In the genomic region with DNA sequence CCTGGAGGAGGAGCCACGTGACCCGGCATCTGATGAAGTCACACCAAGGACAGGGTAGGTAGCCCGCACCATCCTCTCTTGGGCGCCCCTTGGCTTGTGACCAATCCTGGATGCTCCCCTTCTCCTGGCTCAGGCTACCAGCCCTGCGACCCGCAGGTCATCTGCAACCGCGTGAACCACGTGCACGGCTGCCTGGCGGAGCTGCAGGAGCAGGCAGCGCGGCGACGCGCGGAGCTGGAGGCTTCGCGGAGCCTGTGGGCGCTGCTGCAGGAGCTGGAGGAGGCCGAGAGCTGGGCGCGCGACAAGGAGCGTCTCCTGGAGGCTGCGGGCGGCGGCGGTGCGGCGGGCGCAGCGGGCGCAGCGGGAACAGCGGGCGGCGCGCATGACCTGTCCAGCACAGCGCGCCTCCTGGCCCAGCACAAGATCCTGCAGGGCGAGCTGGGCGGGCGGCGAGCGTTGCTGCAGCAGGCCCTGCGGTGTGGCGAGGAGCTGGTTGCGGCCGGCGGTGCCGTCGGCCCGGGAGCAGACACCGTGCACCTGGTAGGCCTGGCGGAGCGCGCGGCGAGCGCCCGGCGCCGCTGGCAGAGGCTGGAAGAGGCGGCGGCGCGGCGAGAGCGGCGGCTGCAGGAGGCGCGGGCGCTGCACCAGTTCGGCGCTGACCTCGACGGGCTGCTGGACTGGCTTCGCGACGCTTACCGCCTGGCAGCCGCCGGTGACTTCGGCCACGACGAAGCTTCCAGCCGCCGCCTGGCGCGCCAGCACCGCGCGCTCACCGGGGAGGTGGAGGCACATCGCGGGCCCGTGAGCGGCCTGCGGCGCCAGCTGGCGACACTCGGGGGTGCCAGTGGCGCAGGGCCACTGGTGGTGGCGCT, we compare ENCODE assay signal across 13 cellular contexts. TPM values are rescaled to one million over a fixed set of nuclear protein-coding genes. Genes with fewer than 3 reads are reported as not detected.
DNase-seq lines count a peak whose midpoint lies in the region; ATAC-seq and TF ChIP-seq lines count a peak whose summit lies in the region.
"Had no signal": no experiment of that assay in that cellular context is flagged by ENCODE, and none has a peak within 500 bp of the region (broad histone marks: within the 10 kb centered on the region; RNA-seq: fewer than 3 reads in every experiment).

No MANE protein-coding gene starts in this region.

- H3K27me3 ChIP-seq in thoracic aorta (replicated peaks; ENCODE audit: insufficient read depth): no peaks in the 10 kb centered on the region

- peaks cover 4% of the 10 kb centered on the region for H3K36me3 Mint-ChIP-seq in activated naive CD4-positive, alpha-beta T cell treated with anti-CD3 and anti-CD28 coated beads, Interleukin-2, amount 50 U/mL, for 24 hours
- H3K36me3 Mint-ChIP-seq in activated naive CD4-positive, alpha-beta T cell treated with anti-CD3 and anti-CD28 coated beads for 36 hours (ENCODE audit: low read depth): no peaks in the 10 kb centered on the region

- no peak for DNase-seq in activated naive CD4-positive, alpha-beta T cell treated with anti-CD3 and anti-CD28 coated beads for 36 hours
- DNase-seq in astrocyte of the hippocampus (ENCODE audit: low read depth, low spot score): peak; percentile 64
- peak; percentile 69 for DNase-seq in iPS-NIHi7 (ENCODE audit: extremely low spot score)
- no peak for DNase-seq in thoracic aorta (ENCODE audit: low spot score)
- DNase-seq: activated naive CD4-positive, alpha-beta T cell; COR-L47; NCI-H2081 treated with DMSO at 0.1 percent for 48 hours; stimulated activated CD8-positive, alpha-beta memory T cell treated with anti-CD3 and anti-CD28 coated beads, Interleukin-4, amount 100 ng/mL, for 48 hours had no signal

- peaks cover 10% of the 10 kb centered on the region for H3K4me1 Mint-ChIP-seq in activated naive CD4-positive, alpha-beta T cell treated with anti-CD3 and anti-CD28 coated beads, Interleukin-2, amount 50 U/mL, for 24 hours
- peaks cover 12% of the 10 kb centered on the region for H3K4me1 Mint-ChIP-seq in activated naive CD4-positive, alpha-beta T cell treated with anti-CD3 and anti-CD28 coated beads for 36 hours (ENCODE audit: low read depth)

- no peaks in the 10 kb centered on the region for H3K9me3 Mint-ChIP-seq in activated naive CD4-positive, alpha-beta T cell treated with anti-CD3 and anti-CD28 coated beads, Interleukin-2, amount 50 U/mL, for 24 hours
- no peaks in the 10 kb centered on the region for H3K9me3 Mint-ChIP-seq in activated naive CD4-positive, alpha-beta T cell treated with anti-CD3 and anti-CD28 coated beads for 36 hours

- H3K27me3 Mint-ChIP-seq in activated naive CD4-positive, alpha-beta T cell treated with anti-CD3 and anti-CD28 coated beads, Interleukin-2, amount 50 U/mL, for 24 hours: peaks cover 28% of the 10 kb centered on the region
- H3K27me3 Mint-ChIP-seq in activated naive CD4-positive, alpha-beta T cell treated with anti-CD3 and anti-CD28 coated beads for 36 hours (ENCODE audit: low read depth): peaks cover 45% of the 10 kb centered on the region

- H3K27ac Mint-ChIP-seq in activated naive CD4-positive, alpha-beta T cell treated with anti-CD3 and anti-CD28 coated beads, Interleukin-2, amount 50 U/mL, for 24 hours: no peak overlapping the region
- H3K27ac Mint-ChIP-seq in activated naive CD4-positive, alpha-beta T cell treated with anti-CD3 and anti-CD28 coated beads for 36 hours: no peak overlapping the region

- H3K4me3 ChIP-seq in thoracic aorta: peak overlapping the region; percentile 38

- H3K27ac ChIP-seq in thoracic aorta: no peak overlapping the region
- H3K27ac ChIP-seq: prostate gland had no signal

- ATAC-seq in thoracic aorta (ENCODE audit: insufficient number of reproducible peaks, low FRiP score, low read depth) (no peak), HG03025 (IDR thresholded peaks at IDR 0.05; ENCODE audit: low FRiP score, unreplicated experiment) (no peak), GM18868 (IDR thresholded peaks at IDR 0.05; ENCODE audit: unreplicated experiment) (no peak)
- ATAC-seq in activated CD4-positive, CD25-positive, alpha-beta regulatory T cell treated with anti-CD3 and anti-CD28 coated beads, Interleukin-2, amount 50 U/mL, for 24 hours: no peak

- H3K4me1 ChIP-seq in thoracic aorta (ENCODE audit: control insufficient read depth in 1 of 2, low read depth in 2 of 2): peaks cover 0 to 11% of the 10 kb centered on the region in 2 donors

- CTCF ChIA-PET in activated naive CD4-positive, alpha-beta T cell treated with anti-CD3 and anti-CD28 coated beads for 36 hours (lab: Charles Lee): interaction anchor here (0.6 to 1.4 kb wide), 4 partner anchors 25 to 207 kb away, joined by 3 to 5 read pairs (median 3); no protein-coding TSS in a partner anchor

- H3K9me3 ChIP-seq in thoracic aorta: no peaks in the 10 kb centered on the region
- H3K9me3 ChIP-seq: prostate gland had no signal

- no peaks in the 10 kb centered on the region for H3K36me3 ChIP-seq in thoracic aorta
- H3K36me3 ChIP-seq: prostate gland had no signal

- intact Hi-C loops in activated naive CD4-positive, alpha-beta T cell treated with anti-CD3 and anti-CD28 coated beads for 36 hours (cut with micrococcal nuclease): no loop called here

- peak overlapping the region; percentile 40 for H3K4me3 Mint-ChIP-seq in activated naive CD4-positive, alpha-beta T cell treated with anti-CD3 and anti-CD28 coated beads, Interleukin-2, amount 50 U/mL, for 24 hours
- H3K4me3 Mint-ChIP-seq in activated naive CD4-positive, alpha-beta T cell treated with anti-CD3 and anti-CD28 coated beads for 36 hours: no peak overlapping the region

- TF ChIP-seq CTCF in thoracic aorta (IDR thresholded peaks at IDR 0.05): no peak

RNA-seq across cellular contexts. Expression of a gene that starts 45.9 kb away (rescaled TPM):
- total RNA-seq in activated naive CD4-positive, alpha-beta T cell treated with anti-CD3 and anti-CD28 coated beads for 36 hours: 1 to 10 TPM in 1 of 2 experiments, under 1 TPM in 1; 0.91 to 1.1 TPM
- 1 to 10 TPM; 2.0 to 7.0 TPM for total RNA-seq in thoracic aorta

RNA-seq across cellular contexts. Expression of a gene that starts 47.2 kb away (rescaled TPM):
- 10 to 100 TPM; 29.4 to 30.2 TPM for total RNA-seq in activated naive CD4-positive, alpha-beta T cell treated with anti-CD3 and anti-CD28 coated beads for 36 hours
- 100 to 1,000 TPM in 1 of 2 donors, 10 to 100 TPM in 1; 97.4 to 229 TPM for total RNA-seq in thoracic aorta

Comparison
In these comparisons a context has a peak if more than half of its experiments do, and no peak if none do; other contexts are left out.
1. DNase-seq: peak in astrocyte of the hippocampus (single experiment) and iPS-NIHi7 (single experiment); none in activated naive CD4-positive, alpha-beta T cell treated with anti-CD3 and anti-CD28 coated beads for 36 hours (single experiment) and thoracic aorta (single experiment).